Comparison of ENCODE assay signal across 20 cellular contexts in genomic region chr1:116255933-116256649, GRCh38.
A peak's percentile ranks its signal among the peaks of the same experiment; 100 is the strongest.
DNase-seq lines count a peak whose midpoint lies in the region; ATAC-seq, FAIRE-seq and TF ChIP-seq lines count a peak whose summit lies in the region.
"Had no signal": no experiment of that assay in that cellular context is flagged by ENCODE, and none has a peak within 500 bp of the region (broad histone marks: within the 10 kb centered on the region; RNA-seq: fewer than 3 reads in every experiment).

No MANE protein-coding gene starts in this region.

- H3K27me3 ChIP-seq in Karpas-422 (ENCODE audit: low read length) (no peaks in the 10 kb centered on the region), WERI-Rb-1 (ENCODE audit: insufficient read depth, low read depth, severe bottlenecking) (no peaks in the 10 kb centered on the region), small intestine (ENCODE audit: control insufficient read depth in 2 of 2, insufficient read depth in 2 of 2, low read length in 2 of 2) (peaks cover 0 to 2% of the 10 kb centered on the region in 2 donors), pancreas (no peaks in the 10 kb centered on the region)
- H3K27me3 ChIP-seq: breast epithelium, dorsolateral prefrontal cortex, heart left ventricle, suprapubic skin had no signal

- H3K4me2 ChIP-seq in Karpas-422 (ENCODE audit: low read depth, low read length, poor library complexity, severe bottlenecking) = peak overlapping the region; percentile 5

- H4K20me1 ChIP-seq in Karpas-422 (ENCODE audit: insufficient read depth, low read depth, low read length) = no peaks in the 10 kb centered on the region

- H2AFZ ChIP-seq in Karpas-422 (ENCODE audit: low read length) = no peak overlapping the region

- H3K36me3 ChIP-seq in Karpas-422 (ENCODE audit: insufficient read depth, low read length) (no peaks in the 10 kb centered on the region), WERI-Rb-1 (no peaks in the 10 kb centered on the region), small intestine (ENCODE audit: control insufficient read depth in 2 of 2, insufficient read depth in 2 of 2, low read length in 2 of 2) (no peaks in the 10 kb centered on the region), pancreas (no peaks in the 10 kb centered on the region)
- H3K36me3 ChIP-seq: breast epithelium, heart left ventricle, suprapubic skin had no signal

- H3K4me1 ChIP-seq in Karpas-422 (ENCODE audit: low read length) = peaks cover 69% of the 10 kb centered on the region
- H3K4me1 ChIP-seq in small intestine (ENCODE audit: control insufficient read depth in 2 of 2, insufficient read depth in 1 of 2, low read depth in 1 of 2, low read length in 1 of 2) = peaks cover 5% of the 10 kb centered on the region in 2 donors
- H3K4me1 ChIP-seq in pancreas = no peaks in the 10 kb centered on the region
- H3K4me1 ChIP-seq: breast epithelium, suprapubic skin had no signal

- DNase-seq in Karpas-422 (no peak), WERI-Rb-1 (no peak), left kidney (ENCODE audit: low read depth, low spot score) (peak; percentile 71), small intestine (peak; percentile 67), left ventricle myocardium superior (no peak), pancreas (no peak)
- DNase-seq in activated CD4-positive, CD25-positive, alpha-beta regulatory T cell treated with anti-CD3 and anti-CD28 coated beads, Interleukin-2, amount 50 U/mL, for 72 hours = no peak
- DNase-seq: activated CD4-positive, alpha-beta T cell treated with anti-CD3 and anti-CD28 coated beads, Interleukin-2, amount 50 U/mL, for 48 hours; activated naive CD8-positive, alpha-beta T cell treated with anti-CD3 and anti-CD28 coated beads for 36 hours; activated T-cell treated with anti-CD3 and anti-CD28 coated beads, Interleukin-2, amount 50 U/mL, for 48 hours; dorsolateral prefrontal cortex; heart left ventricle; mesendoderm; NCI-H1105 treated with DMSO at 0.1 percent for 48 hours; NK-92 treated with Interleukin-12 subunit alpha and Interleukin-12 subunit beta, amount 100 ng/mL, for 24 hours; stimulated activated CD4-positive, alpha-beta T cell treated with anti-CD3 and anti-CD28 coated beads, Interleukin-4, amount 100 ng/mL, for 4 hours; stimulated activated CD8-positive, alpha-beta memory T cell treated with anti-CD3 and anti-CD28 coated beads, Interleukin-4, amount 100 ng/mL, for 48 hours had no signal

- H3K9me3 ChIP-seq in Karpas-422 (ENCODE audit: low read length) (no peaks in the 10 kb centered on the region), WERI-Rb-1 (ENCODE audit: severe bottlenecking) (no peaks in the 10 kb centered on the region), small intestine (ENCODE audit: control insufficient read depth, low read depth) (no peaks in the 10 kb centered on the region), pancreas (no peaks in the 10 kb centered on the region)
- H3K9me3 ChIP-seq: breast epithelium, heart left ventricle, suprapubic skin had no signal

- H3K9ac ChIP-seq in Karpas-422 (ENCODE audit: low read length) = no peak overlapping the region

- intact Hi-C loops in left ventricle myocardium superior (cut with micrococcal nuclease) = no loop called here
- intact Hi-C loops in pancreas (cut with DNase I) = no loop called here

- no peaks in the 10 kb centered on the region for H3K9me2 ChIP-seq in Karpas-422 (replicated peaks; ENCODE audit: insufficient read depth, low read length)

- no peaks in the 10 kb centered on the region for H3K79me2 ChIP-seq in Karpas-422 (ENCODE audit: low read length)

- 39 to 71% (median 58%) methylated on average over 4 of the region's 4 CpGs for WGBS in small intestine, 3 donors
- WGBS in pancreas, 2 donors = 81% methylated on average over 4 of the region's 4 CpGs

- H3K4me3 ChIP-seq in Karpas-422 (ENCODE audit: low read length) (no peak overlapping the region), WERI-Rb-1 (ENCODE audit: low read depth, low read length) (no peak overlapping the region), small intestine (ENCODE audit: low read depth in 1 of 2, low read length in 2 of 2) (no peak overlapping the region), pancreas (no peak overlapping the region)
- H3K4me3 ChIP-seq: breast epithelium, dorsolateral prefrontal cortex, heart left ventricle, suprapubic skin had no signal

- FAIRE-seq in small intestine (lab: Jason Lieb, UNC) = no peak
- FAIRE-seq in pancreas (lab: Jason Lieb, UNC) = no peak

- H3K27ac ChIP-seq in Karpas-422 (ENCODE audit: low read length) = no peak overlapping the region
- H3K27ac ChIP-seq in WERI-Rb-1 = peak overlapping the region; percentile 79
- peak overlapping the region; percentile 69 to 79 for H3K27ac ChIP-seq in small intestine (ENCODE audit: low read depth in 1 of 2, low read length in 1 of 2)
- H3K27ac ChIP-seq in pancreas = no peak overlapping the region
- H3K27ac ChIP-seq: breast epithelium, dorsolateral prefrontal cortex, heart left ventricle, HL-60, suprapubic skin had no signal

- TF ChIP-seq CTCF in WERI-Rb-1 (IDR thresholded peaks at IDR 0.05; ENCODE audit: low read depth, low read length) (no peak), pancreas (IDR thresholded peaks at IDR 0.05) (no peak)

- ATAC-seq in left ventricle myocardium superior (no peak), pancreas (no peak)

Comparison
In these comparisons a context has a peak if more than half of its experiments do, and no peak if none do; other contexts are left out.
1. DNase-seq: peak in left kidney (single experiment) and small intestine (single experiment); none in Karpas-422 (single experiment), WERI-Rb-1 (single experiment), left ventricle myocardium superior (single experiment), activated CD4-positive, CD25-positive, alpha-beta regulatory T cell treated with anti-CD3 and anti-CD28 coated beads, Interleukin-2, amount 50 U/mL, for 72 hours (single experiment) and pancreas (0 of 6).
2. H3K27ac ChIP-seq: peak in WERI-Rb-1 (single experiment) and small intestine (2 of 2); none in Karpas-422 (single experiment) and pancreas (0 of 4).